ENCODE assay signal across 1 cellular context in the genomic region with DNA sequence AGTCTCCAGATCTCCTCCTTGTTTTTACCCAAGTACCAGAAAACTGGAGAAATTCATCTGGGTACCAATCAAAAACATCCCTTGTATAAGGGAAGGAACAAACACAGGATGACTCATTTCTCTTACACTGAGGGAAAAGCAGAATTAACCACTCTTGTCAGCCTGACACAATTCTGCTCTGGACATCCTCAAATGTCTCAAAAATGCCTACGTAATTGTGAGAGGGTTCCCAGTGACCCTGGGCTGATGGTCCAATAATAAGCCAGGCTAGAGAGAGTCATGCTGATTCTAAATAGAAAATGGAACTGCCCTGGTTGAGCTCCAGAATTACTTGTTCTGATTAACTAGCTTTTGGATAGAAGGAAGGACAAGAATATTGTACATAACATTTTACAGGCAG.
TF ChIP-seq lines count a peak whose summit lies in the region.

No MANE protein-coding gene starts in this region.

TF ChIP-seq in SK-N-SH, 30 proteins besides CTCF, POLR2A, EP300 and RAD21 (continued from another document):
- TF ChIP-seq, protein P1, sequence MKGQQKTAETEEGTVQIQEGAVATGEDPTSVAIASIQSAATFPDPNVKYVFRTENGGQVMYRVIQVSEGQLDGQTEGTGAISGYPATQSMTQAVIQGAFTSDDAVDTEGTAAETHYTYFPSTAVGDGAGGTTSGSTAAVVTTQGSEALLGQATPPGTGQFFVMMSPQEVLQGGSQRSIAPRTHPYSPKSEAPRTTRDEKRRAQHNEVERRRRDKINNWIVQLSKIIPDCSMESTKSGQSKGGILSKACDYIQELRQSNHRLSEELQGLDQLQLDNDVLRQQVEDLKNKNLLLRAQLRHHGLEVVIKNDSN (IDR thresholded peaks at IDR 0.05; ENCODE audit: borderline replicate concordance, low read depth): no peak
- TF ChIP-seq RCOR1 (IDR thresholded peaks at IDR 0.05; ENCODE audit: low read length) (no peak), RFX5 (IDR thresholded peaks at IDR 0.05; ENCODE audit: low read length) (no peak), MEF2A (IDR thresholded peaks at IDR 0.05; ENCODE audit: borderline replicate concordance, low read depth) (no peak), JUND (IDR thresholded peaks at IDR 0.05) (peak; percentile 28; the same call in 1 of the 2 replicates), SIN3A (IDR thresholded peaks at IDR 0.05; ENCODE audit: borderline replicate concordance, low read depth, low read length) (no peak), GABPA (IDR thresholded peaks at IDR 0.05; ENCODE audit: low read depth) (no peak)
- TF ChIP-seq, protein P2, sequence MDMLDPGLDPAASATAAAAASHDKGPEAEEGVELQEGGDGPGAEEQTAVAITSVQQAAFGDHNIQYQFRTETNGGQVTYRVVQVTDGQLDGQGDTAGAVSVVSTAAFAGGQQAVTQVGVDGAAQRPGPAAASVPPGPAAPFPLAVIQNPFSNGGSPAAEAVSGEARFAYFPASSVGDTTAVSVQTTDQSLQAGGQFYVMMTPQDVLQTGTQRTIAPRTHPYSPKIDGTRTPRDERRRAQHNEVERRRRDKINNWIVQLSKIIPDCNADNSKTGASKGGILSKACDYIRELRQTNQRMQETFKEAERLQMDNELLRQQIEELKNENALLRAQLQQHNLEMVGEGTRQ (IDR thresholded peaks at IDR 0.05; ENCODE audit: borderline replicate concordance, low read depth, low read length): no peak
- TF ChIP-seq, protein P3, sequence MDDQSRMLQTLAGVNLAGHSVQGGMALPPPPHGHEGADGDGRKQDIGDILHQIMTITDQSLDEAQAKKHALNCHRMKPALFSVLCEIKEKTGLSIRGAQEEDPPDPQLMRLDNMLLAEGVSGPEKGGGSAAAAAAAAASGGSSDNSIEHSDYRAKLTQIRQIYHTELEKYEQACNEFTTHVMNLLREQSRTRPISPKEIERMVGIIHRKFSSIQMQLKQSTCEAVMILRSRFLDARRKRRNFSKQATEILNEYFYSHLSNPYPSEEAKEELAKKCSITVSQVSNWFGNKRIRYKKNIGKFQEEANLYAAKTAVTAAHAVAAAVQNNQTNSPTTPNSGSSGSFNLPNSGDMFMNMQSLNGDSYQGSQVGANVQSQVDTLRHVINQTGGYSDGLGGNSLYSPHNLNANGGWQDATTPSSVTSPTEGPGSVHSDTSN (IDR thresholded peaks at IDR 0.05): peak; percentile 71
